In genomic region chr5:157030692-157031091, GRCh38 we compare ENCODE assay signal across 14 cellular contexts. TPM values are rescaled to one million over a fixed set of nuclear protein-coding genes. Genes with fewer than 3 reads are reported as not detected.
A peak's percentile ranks its signal among the peaks of the same experiment; 100 is the strongest.
DNase-seq lines count a peak whose midpoint lies in the region; ATAC-seq lines count a peak whose summit lies in the region.
"Had no signal": no experiment of that assay in that cellular context is flagged by ENCODE, and none has a peak within 500 bp of the region (broad histone marks: within the 10 kb centered on the region; RNA-seq: fewer than 3 reads in every experiment).

No MANE protein-coding gene starts in this region.

- DNase-seq in activated naive CD8-positive, alpha-beta T cell treated with anti-CD3 and anti-CD28 coated beads, Interleukin-2, amount 10 ng/mL, durations not matched to agents 7 days and 5 days, result no peak
- no peak for DNase-seq in activated naive CD8-positive, alpha-beta T cell treated with anti-CD3 and anti-CD28 coated beads for 36 hours
- no peak for DNase-seq in naive thymus-derived CD8-positive, alpha-beta T cell
- DNase-seq in SW480 (ENCODE audit: low spot score), result no peak
- no peak for DNase-seq in NCI-H2029 treated with DMSO at 0.1 percent for 48 hours (lab: John Stamatoyannopoulos, UW)
- DNase-seq in NCI-H345 treated with DMSO at 0.1 percent for 48 hours (lab: John Stamatoyannopoulos, UW; ENCODE audit: unreplicated experiment), result no peak
- DNase-seq: DMS 273 treated with DMSO at 0.1 percent for 48 hours, H9, MG63, NCI-H1105, NCI-H1694 treated with DMSO at 0.1 percent for 48 hours, NCI-H446, PC-3 had no signal

- H3K27ac Mint-ChIP-seq in activated naive CD8-positive, alpha-beta T cell treated with anti-CD3 and anti-CD28 coated beads, Interleukin-2, amount 10 ng/mL, durations not matched to agents 7 days and 5 days, result peak overlapping the region; percentile 13
- H3K27ac Mint-ChIP-seq in activated naive CD8-positive, alpha-beta T cell treated with anti-CD3 and anti-CD28 coated beads for 36 hours, result no peak overlapping the region
- no peak overlapping the region for H3K27ac Mint-ChIP-seq in activated T-helper 17 cell treated with anti-CD3 and anti-CD28 coated beads, Interleukin-2, amount 50 U/mL, for 72 hours
- peak overlapping the region in 7 of 10 donors; percentile 0 to 78 (median 38) for H3K27ac Mint-ChIP-seq in naive thymus-derived CD8-positive, alpha-beta T cell

- peaks cover 49% of the 10 kb centered on the region for H3K4me1 Mint-ChIP-seq in activated naive CD8-positive, alpha-beta T cell treated with anti-CD3 and anti-CD28 coated beads, Interleukin-2, amount 10 ng/mL, durations not matched to agents 7 days and 5 days
- H3K4me1 Mint-ChIP-seq in activated naive CD8-positive, alpha-beta T cell treated with anti-CD3 and anti-CD28 coated beads for 36 hours, result peaks cover 53% of the 10 kb centered on the region
- no peaks in the 10 kb centered on the region for H3K4me1 Mint-ChIP-seq in activated T-helper 17 cell treated with anti-CD3 and anti-CD28 coated beads, Interleukin-2, amount 50 U/mL, for 72 hours
- peaks cover 1 to 34% (median 32%) of the 10 kb centered on the region in 4 donors for H3K4me1 Mint-ChIP-seq in naive thymus-derived CD8-positive, alpha-beta T cell

- POLR2A ChIA-PET in activated naive CD8-positive, alpha-beta T cell treated with anti-CD3 and anti-CD28 coated beads, Interleukin-2, amount 10 ng/mL, durations not matched to agents 7 days and 5 days (lab: Charles Lee), result interaction anchor here (0.5 to 1.7 kb wide), 2 partner anchors 49 to 112 kb away, joined by 3 to 5 read pairs; partner anchors contain the start of gene MED7
- POLR2A ChIA-PET in naive thymus-derived CD8-positive, alpha-beta T cell (lab: Charles Lee), result no interaction called here

- no peaks in the 10 kb centered on the region for H3K27me3 Mint-ChIP-seq in activated naive CD8-positive, alpha-beta T cell treated with anti-CD3 and anti-CD28 coated beads, Interleukin-2, amount 10 ng/mL, durations not matched to agents 7 days and 5 days
- H3K27me3 Mint-ChIP-seq in activated naive CD8-positive, alpha-beta T cell treated with anti-CD3 and anti-CD28 coated beads for 36 hours, result no peaks in the 10 kb centered on the region
- no peaks in the 10 kb centered on the region for H3K27me3 Mint-ChIP-seq in activated T-helper 17 cell treated with anti-CD3 and anti-CD28 coated beads, Interleukin-2, amount 50 U/mL, for 72 hours
- H3K27me3 Mint-ChIP-seq in naive thymus-derived CD8-positive, alpha-beta T cell, result peaks cover 0 to 2% (median 0%) of the 10 kb centered on the region in 5 donors

- ATAC-seq in activated naive CD8-positive, alpha-beta T cell treated with anti-CD3 and anti-CD28 coated beads, Interleukin-2, amount 10 ng/mL, durations not matched to agents 7 days and 5 days (ENCODE audit: low read depth), result no peak
- ATAC-seq in activated T-helper 17 cell treated with anti-CD3 and anti-CD28 coated beads, Interleukin-2, amount 50 U/mL, for 72 hours (replicated peaks), result peak; percentile 71
- ATAC-seq in naive thymus-derived CD8-positive, alpha-beta T cell, result no peak
- ATAC-seq: PC-3 had no signal

- H3K9me3 Mint-ChIP-seq in activated naive CD8-positive, alpha-beta T cell treated with anti-CD3 and anti-CD28 coated beads, Interleukin-2, amount 10 ng/mL, durations not matched to agents 7 days and 5 days, result no peaks in the 10 kb centered on the region
- H3K9me3 Mint-ChIP-seq in activated naive CD8-positive, alpha-beta T cell treated with anti-CD3 and anti-CD28 coated beads for 36 hours, result no peaks in the 10 kb centered on the region
- no peaks in the 10 kb centered on the region for H3K9me3 Mint-ChIP-seq in activated T-helper 17 cell treated with anti-CD3 and anti-CD28 coated beads, Interleukin-2, amount 50 U/mL, for 72 hours
- H3K9me3 Mint-ChIP-seq in naive thymus-derived CD8-positive, alpha-beta T cell, result no peaks in the 10 kb centered on the region
- H3K9me3 Mint-ChIP-seq: H9 had no signal

- H3K36me3 Mint-ChIP-seq in activated naive CD8-positive, alpha-beta T cell treated with anti-CD3 and anti-CD28 coated beads, Interleukin-2, amount 10 ng/mL, durations not matched to agents 7 days and 5 days, result peaks cover 36% of the 10 kb centered on the region
- peaks cover 12% of the 10 kb centered on the region for H3K36me3 Mint-ChIP-seq in activated naive CD8-positive, alpha-beta T cell treated with anti-CD3 and anti-CD28 coated beads for 36 hours
- no peaks in the 10 kb centered on the region for H3K36me3 Mint-ChIP-seq in activated T-helper 17 cell treated with anti-CD3 and anti-CD28 coated beads, Interleukin-2, amount 50 U/mL, for 72 hours (ENCODE audit: low read depth)
- H3K36me3 Mint-ChIP-seq in naive thymus-derived CD8-positive, alpha-beta T cell, result peaks cover 0 to 51% (median 15%) of the 10 kb centered on the region in 3 donors

- no peak overlapping the region for H3K4me3 Mint-ChIP-seq in activated naive CD8-positive, alpha-beta T cell treated with anti-CD3 and anti-CD28 coated beads, Interleukin-2, amount 10 ng/mL, durations not matched to agents 7 days and 5 days
- no peak overlapping the region for H3K4me3 Mint-ChIP-seq in activated naive CD8-positive, alpha-beta T cell treated with anti-CD3 and anti-CD28 coated beads for 36 hours
- H3K4me3 Mint-ChIP-seq in activated T-helper 17 cell treated with anti-CD3 and anti-CD28 coated beads, Interleukin-2, amount 50 U/mL, for 72 hours, result no peak overlapping the region
- H3K4me3 Mint-ChIP-seq in naive thymus-derived CD8-positive, alpha-beta T cell, result no peak overlapping the region
- H3K4me3 Mint-ChIP-seq: H9 had no signal

RNA-seq across cellular contexts. Expression of gene HAVCR1, which starts 28.2 kb away (rescaled TPM):
- total RNA-seq in activated naive CD8-positive, alpha-beta T cell treated with anti-CD3 and anti-CD28 coated beads, Interleukin-2, amount 10 ng/mL, durations not matched to agents 7 days and 5 days, result 1 to 10 TPM; 3.4 to 4.1 TPM
- total RNA-seq in activated naive CD8-positive, alpha-beta T cell treated with anti-CD3 and anti-CD28 coated beads for 36 hours, result under 1 TPM; 0.22 to 0.89 TPM
- 1 to 10 TPM in 1 of 2 donors, not detected in 1; 1.5 TPM for total RNA-seq in activated T-helper 17 cell treated with anti-CD3 and anti-CD28 coated beads, Interleukin-2, amount 50 U/mL, for 72 hours
- total RNA-seq in naive thymus-derived CD8-positive, alpha-beta T cell, result 10 to 100 TPM; 26.5 to 30.2 TPM
- polyA plus RNA-seq in naive thymus-derived CD8-positive, alpha-beta T cell, result 1 to 10 TPM; 2.3 to 4.7 (median 4.6) TPM
- total RNA-seq: H9, PC-3 had no signal

Comparison
In these comparisons a context has a peak if more than half of its experiments do, and no peak if none do; other contexts are left out.
1. H3K27ac Mint-ChIP-seq: peak in activated naive CD8-positive, alpha-beta T cell treated with anti-CD3 and anti-CD28 coated beads, Interleukin-2, amount 10 ng/mL, durations not matched to agents 7 days and 5 days (single experiment) and naive thymus-derived CD8-positive, alpha-beta T cell (7 of 10); none in activated naive CD8-positive, alpha-beta T cell treated with anti-CD3 and anti-CD28 coated beads for 36 hours (single experiment) and activated T-helper 17 cell treated with anti-CD3 and anti-CD28 coated beads, Interleukin-2, amount 50 U/mL, for 72 hours (single experiment).
2. RNA of gene HAVCR1, which starts 28.2 kb away (total RNA-seq): 26.5 to 30.2 TPM in naive thymus-derived CD8-positive, alpha-beta T cell; 3.4 to 4.1 TPM in activated naive CD8-positive, alpha-beta T cell treated with anti-CD3 and anti-CD28 coated beads, Interleukin-2, amount 10 ng/mL, durations not matched to agents 7 days and 5 days, 1.5 TPM in activated T-helper 17 cell treated with anti-CD3 and anti-CD28 coated beads, Interleukin-2, amount 50 U/mL, for 72 hours and 0.22 to 0.89 TPM in activated naive CD8-positive, alpha-beta T cell treated with anti-CD3 and anti-CD28 coated beads for 36 hours; every median in the first group is over 4 times any median in the second.